In the genomic region with DNA sequence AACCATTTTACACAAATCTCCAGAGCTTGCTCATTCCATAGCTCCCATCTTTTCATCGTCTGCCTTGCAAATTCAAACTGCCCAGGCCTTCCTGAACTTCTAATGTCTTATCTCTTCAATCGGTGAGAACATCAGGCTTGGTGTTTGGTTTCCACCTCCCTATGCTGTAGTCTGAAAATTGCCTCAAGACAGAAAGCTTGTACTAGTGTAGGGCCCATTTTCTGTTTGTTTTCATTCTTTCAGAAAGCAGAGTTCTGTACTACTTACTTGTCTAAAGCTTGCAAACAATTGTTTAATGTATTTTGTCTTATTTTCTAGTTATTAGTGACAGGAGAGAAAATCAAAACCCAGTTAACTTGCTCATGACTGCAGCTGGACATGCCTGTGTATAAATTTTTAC, we compare ENCODE assay signal across 16 cellular contexts. TPM values are rescaled to one million over a fixed set of nuclear protein-coding genes. Genes with fewer than 3 reads are reported as not detected.
DNase-seq lines count a peak whose midpoint lies in the region; ATAC-seq and TF ChIP-seq lines count a peak whose summit lies in the region.
"Had no signal": no experiment of that assay in that cellular context is flagged by ENCODE, and none has a peak within 500 bp of the region (broad histone marks: within the 10 kb centered on the region; RNA-seq: fewer than 3 reads in every experiment).

No MANE protein-coding gene starts in this region.

- H3K4me1 ChIP-seq in foreskin keratinocyte, result peaks cover 21% of the 10 kb centered on the region
- H3K4me1 ChIP-seq: BLaER1 had no signal

- ATAC-seq in foreskin keratinocyte, result no peak
- ATAC-seq: GM12878 had no signal

- peak overlapping the region; percentile 11 for H3K27ac Mint-ChIP-seq in type B pancreatic cell
- H3K27ac Mint-ChIP-seq: H9 had no signal

- no peaks in the 10 kb centered on the region for H3K9me3 Mint-ChIP-seq in type B pancreatic cell
- H3K9me3 Mint-ChIP-seq: CD8-positive, alpha-beta memory T cell; H9 had no signal

- peak; percentile 31 for DNase-seq in EH (ENCODE audit: low read depth)
- peak; percentile 35 for DNase-seq in M059J (ENCODE audit: low read depth)
- peak in 1 of 2 donors; percentile 23 for DNase-seq in foreskin keratinocyte
- DNase-seq in type B pancreatic cell (ENCODE audit: extremely low spot score, unreplicated experiment), result no peak
- DNase-seq in activated naive CD4-positive, alpha-beta T cell treated with Interleukin-2 at 50 U/mL for 16 hours, result no peak
- no peak for DNase-seq in NCI-H446 (lab: John Stamatoyannopoulos, UW)
- no peak for DNase-seq in T-helper 1 cell
- DNase-seq: CD8-positive, alpha-beta memory T cell; H9; Kasumi-1; NCI-H1436 treated with DMSO at 0.1 percent for 48 hours; NCI-H2081; NCI-H526; PC-9 had no signal

- no peaks in the 10 kb centered on the region for H3K27me3 ChIP-seq in foreskin keratinocyte
- H3K27me3 ChIP-seq: BLaER1 had no signal

- H3K27me3 Mint-ChIP-seq in type B pancreatic cell, result no peaks in the 10 kb centered on the region
- H3K27me3 Mint-ChIP-seq: CD8-positive, alpha-beta memory T cell had no signal

- peaks cover 6% of the 10 kb centered on the region for H3K4me1 Mint-ChIP-seq in type B pancreatic cell (ENCODE audit: unreplicated experiment)
- H3K4me1 Mint-ChIP-seq: CD8-positive, alpha-beta memory T cell; H9 had no signal

- TF ChIP-seq CTCF in foreskin keratinocyte (conservative IDR thresholded peaks at IDR 0.05) (no peak), type B pancreatic cell (conservative IDR thresholded peaks at IDR 0.05) (no peak)

- peak overlapping the region; percentile 95 for H3K27ac ChIP-seq in foreskin keratinocyte
- H3K27ac ChIP-seq: BLaER1, PC-9 had no signal

- peaks cover 9% of the 10 kb centered on the region for H3K36me3 Mint-ChIP-seq in type B pancreatic cell

- no peak overlapping the region for H3K4me3 Mint-ChIP-seq in type B pancreatic cell
- H3K4me3 Mint-ChIP-seq: CD8-positive, alpha-beta memory T cell; H9 had no signal

RNA-seq across cellular contexts. Expression of gene HOOK1, which starts 16.8 kb away (rescaled TPM):
- 0.07 TPM in 1 of 2 replicates, not detected in the other for total RNA-seq in M059J (2014; rRNA removed; shearing (Covaris generic))
- total RNA-seq in foreskin keratinocyte (6.3 and 8.7 TPM in 2 replicates), type B pancreatic cell (ENCODE audit: low replicate concordance) (21.2 and 42.7 TPM in 2 replicates)
- 1.3 and 1.9 TPM in 2 replicates for polyA plus RNA-seq in foreskin keratinocyte

Comparison
In these comparisons a context has a peak if more than half of its experiments do, and no peak if none do; other contexts are left out.
1. DNase-seq: peak in EH (single experiment) and M059J (single experiment); none in type B pancreatic cell (single experiment), activated naive CD4-positive, alpha-beta T cell treated with Interleukin-2 at 50 U/mL for 16 hours (single experiment), NCI-H446 (0 of 2) and T-helper 1 cell (0 of 5).